9 cellular contexts compared by ENCODE assay signal in genomic region chr17:19753049-19753444, GRCh38. TPM values are rescaled to one million over a fixed set of nuclear protein-coding genes. Genes with fewer than 3 reads are reported as not detected.
A peak's percentile ranks its signal among the peaks of the same experiment; 100 is the strongest.
DNase-seq lines count a peak whose midpoint lies in the region; ATAC-seq, FAIRE-seq and TF ChIP-seq lines count a peak whose summit lies in the region.
"Had no signal": no experiment of that assay in that cellular context is flagged by ENCODE, and none has a peak within 500 bp of the region (broad histone marks: within the 10 kb centered on the region; RNA-seq: fewer than 3 reads in every experiment).

No MANE protein-coding gene starts in this region.

- H3K9me3 ChIP-seq in PC-9 (ENCODE audit: insufficient read depth, low read depth) (no peaks in the 10 kb centered on the region), esophagus (ENCODE audit: control insufficient read depth in 2 of 2, insufficient read depth in 1 of 2, low read depth in 1 of 2, low read length in 1 of 2) (no peaks in the 10 kb centered on the region), A673 (ENCODE audit: low read depth, low read length, poor library complexity, severe bottlenecking) (no peaks in the 10 kb centered on the region)

- H4K20me1 ChIP-seq in PC-9 (ENCODE audit: insufficient read depth): no peaks in the 10 kb centered on the region

- ATAC-seq in omental fat pad (ENCODE audit: low FRiP score): peak; percentile 96

- H3K4me2 ChIP-seq in PC-9: peak overlapping the region; percentile 90

- H3K4me1 ChIP-seq in PC-9 (replicated peaks; ENCODE audit: insufficient read depth) (peaks cover 64% of the 10 kb centered on the region), esophagus (ENCODE audit: control insufficient read depth in 2 of 2, insufficient read depth in 2 of 2, low read length in 1 of 2) (peaks cover 11 to 20% of the 10 kb centered on the region in 2 donors), A673 (ENCODE audit: insufficient read depth, low read length, poor library complexity, severe bottlenecking) (no peaks in the 10 kb centered on the region)

- no peak for TF ChIP-seq POLR2A in GM12892 (IDR thresholded peaks at IDR 0.05; ENCODE audit: low read depth, low read length)

- no peak for TF ChIP-seq CTCF in PC-9 (conservative IDR thresholded peaks at IDR 0.05)
- TF ChIP-seq CTCF in omental fat pad (IDR thresholded peaks at IDR 0.05): no peak
- TF ChIP-seq CTCF in A673 (conservative IDR thresholded peaks at IDR 0.05; ENCODE audit: low read depth, low read length): no peak

- FAIRE-seq in GM12892 (lab: Jason Lieb, UNC): no peak

- DNase-seq in GDM1 (lab: John Stamatoyannopoulos, UW) (peak; percentile 63), PC-9 (peak; percentile 97 to 98), omental fat pad (ENCODE audit: low spot score) (peak; percentile 35), GM19240 (ENCODE audit: insufficient read length, low spot score) (no peak), A673 (ENCODE audit: low spot score) (no peak), NCI-H1436 treated with DMSO at 0.1 percent for 48 hours (lab: John Stamatoyannopoulos, UW) (no peak), GM12892 (ENCODE audit: insufficient read length) (no peak)

- H3K27me3 ChIP-seq in PC-9 (ENCODE audit: insufficient read depth, low read depth): no peaks in the 10 kb centered on the region
- no peaks in the 10 kb centered on the region for H3K27me3 ChIP-seq in esophagus (ENCODE audit: control insufficient read depth in 1 of 2, insufficient read depth in 2 of 2, low read length in 2 of 2)
- H3K27me3 ChIP-seq in A673 (replicated peaks; ENCODE audit: insufficient read depth, low read depth, low read length, poor library complexity): no peaks in the 10 kb centered on the region

- H3K79me2 ChIP-seq in PC-9 (ENCODE audit: low read depth): peaks cover under 1% of the 10 kb centered on the region; the same call in 1 of the 2 replicates

- BruUV-seq in PC-9 (replicated peaks; lab: Mats Ljungman, UMichigan) (no TSS peak), A673 (replicated peaks; lab: Mats Ljungman, UMichigan) (no TSS peak)

- no peak overlapping the region for H2AFZ ChIP-seq in PC-9

- POLR2A ChIA-PET in PC-9 (lab: Charles Lee; ENCODE audit: unreplicated experiment): interaction anchor here (0.5 to 2.9 kb wide), 7 partner anchors 9 to 241 kb away, joined by 5 to 22 read pairs (median 11); partner anchors contain the start of gene ALDH3A2
- POLR2A ChIA-PET in A673 (lab: Charles Lee; ENCODE audit: low non-redundant PET): no interaction called here

- H3K27ac ChIP-seq in PC-9: peak overlapping the region; percentile 100
- peak overlapping the region; percentile 90 to 97 for H3K27ac ChIP-seq in esophagus (ENCODE audit: low read depth in 2 of 2, low read length in 1 of 2)
- no peak overlapping the region for H3K27ac ChIP-seq in A673 (ENCODE audit: low read depth, low read length, poor library complexity, severe bottlenecking)

- no peaks in the 10 kb centered on the region for H3K36me3 ChIP-seq in PC-9 (ENCODE audit: low read depth)
- H3K36me3 ChIP-seq in esophagus (ENCODE audit: control insufficient read depth in 2 of 2, insufficient read depth in 2 of 2, low read length in 1 of 2): no peaks in the 10 kb centered on the region
- no peaks in the 10 kb centered on the region for H3K36me3 ChIP-seq in A673 (ENCODE audit: insufficient read depth, low read length, poor library complexity, severe bottlenecking)

- H3K9me2 ChIP-seq in PC-9 (ENCODE audit: insufficient read depth): no peaks in the 10 kb centered on the region

- peak overlapping the region; percentile 52; the same call in 1 of the 2 replicates for H3K4me3 ChIP-seq in PC-9
- H3K4me3 ChIP-seq in esophagus (ENCODE audit: low read depth in 1 of 2, low read length in 2 of 2): no peak overlapping the region
- no peak overlapping the region for H3K4me3 ChIP-seq in A673 (ENCODE audit: low read depth, low read length, poor library complexity, severe bottlenecking)

- H3F3A ChIP-seq in PC-9 (ENCODE audit: insufficient read depth, low read depth): peaks cover 55% of the 10 kb centered on the region

- 41 to 44% methylated on average over 11 of the region's 11 CpGs for WGBS in esophagus, 2 donors

- CTCF ChIA-PET in PC-9 (lab: Charles Lee) (interaction anchor here (0.5 to 2.5 kb wide), 6 partner anchors 9 to 191 kb away, joined by 3 to 16 read pairs (median 4); no protein-coding TSS in a partner anchor), A673 (lab: Charles Lee) (interaction anchor here (1.2 kb wide), 1 partner anchor 9 kb away, joined by 3 read pairs; no protein-coding TSS in a partner anchor)

- intact Hi-C loops in PC-9 (cut with micrococcal nuclease; ENCODE audit: unreplicated experiment): loop anchor here (1.0 to 5.0 kb wide), 8 partner anchors 25 to 391 kb away; partner anchors contain the start of genes ALDH3A2, B9D1 and SLC47A2
- intact Hi-C loops in A673 (cut with micrococcal nuclease; ENCODE audit: unreplicated experiment): no loop called here

RNA-seq across cellular contexts. Expression of gene ALDH3A1, which starts 4.9 kb away (rescaled TPM):
- total RNA-seq in PC-9 (2021): 1,620 and 1,906 TPM in 2 replicates
- 100 to 1,000 TPM; 202 to 673 TPM for polyA plus RNA-seq in esophagus
- 1 to 10 TPM; 2.3 to 4.9 (median 3.3) TPM for total RNA-seq in omental fat pad
- 0.20 TPM in 1 of 2 replicates, not detected in the other for total RNA-seq in A673 (2021)
- not detected for polyA plus RNA-seq in GM12892 (2012; ENCODE audit: missing spikeins)
- total RNA-seq: fibroblast of villous mesenchyme had no signal

RNA-seq across cellular contexts. Expression of gene SLC47A2, which starts 36.7 kb away (rescaled TPM):
- total RNA-seq in PC-9 (2021): 38.9 and 42.6 TPM in 2 replicates
- polyA plus RNA-seq in esophagus: 1 to 10 TPM; 1.1 to 2.7 TPM
- under 1 TPM in 1 of 4 donors, not detected in 3; 0.28 TPM for total RNA-seq in omental fat pad
- total RNA-seq in A673 (2021): not detected in 2 replicates
- not detected for polyA plus RNA-seq in GM12892 (2012; ENCODE audit: missing spikeins)
- total RNA-seq: fibroblast of villous mesenchyme had no signal

Comparison
In these comparisons a context has a peak if more than half of its experiments do, and no peak if none do; other contexts are left out.
1. DNase-seq: peak in GDM1 (single experiment), PC-9 (2 of 2) and omental fat pad (single experiment); none in GM19240 (single experiment), A673 (single experiment), NCI-H1436 treated with DMSO at 0.1 percent for 48 hours (single experiment) and GM12892 (single experiment).
2. RNA of gene ALDH3A1, which starts 4.9 kb away (total RNA-seq): 1,620 to 1,906 TPM in PC-9; 2.3 to 4.9 TPM in omental fat pad and 0.20 TPM in A673; every median in the first group is over 100 times any median in the second.
3. RNA of gene SLC47A2, which starts 36.7 kb away (total RNA-seq): 38.9 to 42.6 TPM in PC-9; 0.28 TPM in omental fat pad and not detected in A673; every median in the first group is over 10 times any median in the second.